Comparison of ENCODE assay signal across 17 cellular contexts in the genomic region with DNA sequence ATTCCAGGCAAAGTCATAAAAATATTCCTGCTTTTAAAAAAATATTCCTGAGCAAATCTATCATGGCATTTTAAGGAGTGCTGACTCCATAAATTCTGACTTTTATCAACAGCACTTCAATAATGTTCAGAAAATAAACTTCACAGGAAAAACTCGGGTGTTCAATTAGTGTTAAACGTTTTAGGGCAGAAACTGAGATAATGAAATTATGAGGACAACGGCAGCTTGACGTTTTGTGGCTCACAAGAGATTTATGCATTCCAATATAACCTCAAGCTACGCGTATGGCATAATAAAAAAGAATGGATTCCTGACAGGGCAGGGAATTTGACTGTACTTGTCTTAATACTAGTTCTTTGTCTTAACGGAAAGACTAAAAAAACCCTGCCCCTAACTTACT.
"Had no signal": no experiment of that assay in that cellular context is flagged by ENCODE, and none has a peak within 500 bp of the region (broad histone marks: within the 10 kb centered on the region; RNA-seq: fewer than 3 reads in every experiment).

No MANE protein-coding gene starts in this region.

- H3K27me3 ChIP-seq: gastroesophageal sphincter, right atrium auricular region, sigmoid colon had no signal

- H3K36me3 ChIP-seq: gastroesophageal sphincter, right atrium auricular region, sigmoid colon had no signal

- H3K9me3 ChIP-seq: gastroesophageal sphincter, right atrium auricular region, sigmoid colon had no signal

- H3K4me1 ChIP-seq: gastroesophageal sphincter, right atrium auricular region had no signal

- H3K4me3 ChIP-seq: gastroesophageal sphincter, lung, right atrium auricular region, sigmoid colon, skin epidermis had no signal

- DNase-seq: cerebellar nuclear complex; effector CD4-positive, alpha-beta T cell; endodermal cell; glutamatergic neuron; immature natural killer cell; kidney; left cardiac atrium; left ventricle myocardium superior; mesendoderm; naive B cell; sigmoid colon; stimulated activated CD4-positive, alpha-beta T cell treated with anti-CD3 and anti-CD28 coated beads, Interleukin-2, amount 100 ng/mL, for 48 hours; stimulated activated naive CD4-positive, alpha-beta T cell treated with Interleukin-2 at 50 U/mL for 16 hours had no signal

- H3K27ac ChIP-seq: gastroesophageal sphincter, right atrium auricular region, sigmoid colon, skin epidermis had no signal
